Comparison of ENCODE assay signal across 1 cellular context in genomic region chr9:98864257-98865180, GRCh38.
TF ChIP-seq lines count a peak whose summit lies in the region.

No MANE protein-coding gene starts in this region.

TF ChIP-seq in SK-N-SH, 30 proteins besides CTCF, POLR2A, EP300 and RAD21 (continued from another document):
- TF ChIP-seq ZBTB33 (IDR thresholded peaks at IDR 0.05; ENCODE audit: borderline replicate concordance, low read depth) (no peak), SMC3 (IDR thresholded peaks at IDR 0.05; ENCODE audit: low read depth, low read length) (no peak), IRF3 (IDR thresholded peaks at IDR 0.05; ENCODE audit: low read depth, low read length) (no peak), FOXJ3 (CRISPR knock-in tag; IDR thresholded peaks at IDR 0.05) (no peak), POLR2AphosphoS5 (IDR thresholded peaks at IDR 0.05; ENCODE audit: low read depth, low read length) (no peak), TCF12 (IDR thresholded peaks at IDR 0.05) (no peak), GABPA (IDR thresholded peaks at IDR 0.05; ENCODE audit: low read depth) (no peak)
